Comparison of ENCODE assay signal across 21 cellular contexts in the genomic region with DNA sequence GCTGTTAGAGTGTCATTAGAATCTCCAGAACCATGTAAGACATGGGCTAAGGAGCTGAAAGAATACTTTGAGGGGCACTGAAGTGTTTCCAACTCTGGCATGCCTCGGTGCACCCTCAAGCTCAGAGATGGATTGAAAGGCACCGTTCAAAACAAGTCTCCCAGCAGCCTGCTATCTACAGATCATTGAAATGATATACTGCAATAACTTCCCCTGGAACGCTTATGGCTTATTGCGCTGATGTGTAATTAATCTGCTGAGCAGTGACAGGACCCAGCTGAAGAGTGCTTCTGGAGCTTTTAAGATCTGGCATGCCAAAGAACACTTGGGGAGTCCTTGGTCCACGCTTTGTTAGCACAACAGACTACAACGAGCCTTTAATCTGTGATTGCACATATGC.
"Had no signal": no experiment of that assay in that cellular context is flagged by ENCODE, and none has a peak within 500 bp of the region (broad histone marks: within the 10 kb centered on the region; RNA-seq: fewer than 3 reads in every experiment).

No MANE protein-coding gene starts in this region.

- H3K27ac ChIP-seq: esophagus muscularis mucosa, foreskin keratinocyte, heart right ventricle, pancreas, prostate gland, right atrium auricular region, stomach, tibial artery had no signal

- ATAC-seq: activated CD4-positive, alpha-beta T cell treated with anti-CD3 and anti-CD28 coated beads for 36 hours; foreskin keratinocyte; heart right ventricle; left ventricle myocardium superior; mucosa of descending colon; pancreas; stimulated activated naive B cell treated with anti-CD40 and anti-IgM and Interleukin-4, amounts not matched to agents 10 μg/mL and 1 μg/mL and 100 μg/mL, for 72 hours had no signal

- H3K4me3 ChIP-seq: esophagus muscularis mucosa, heart right ventricle, mucosa of descending colon, pancreas, prostate gland, right atrium auricular region, smooth muscle cell, stomach, tibial artery had no signal

- DNase-seq: activated CD4-positive, alpha-beta T cell treated with anti-CD3 and anti-CD28 coated beads for 36 hours; activated CD4-positive, alpha-beta T cell treated with anti-CD3 and anti-CD28 coated beads, Interleukin-2, amount 50 U/mL, for 4 hours; activated CD4-positive, CD25-positive, alpha-beta regulatory T cell; activated effector memory CD4-positive, alpha-beta T cell treated with Interleukin-2 at 50 U/mL for 16 hours; activated naive CD4-positive, alpha-beta T cell treated with Interleukin-2 at 50 U/mL for 16 hours; anterior cingulate cortex; dermis blood vessel endothelial cell; effector CD4-positive, alpha-beta T cell; foreskin keratinocyte; heart right ventricle; left ventricle myocardium superior; mucosa of descending colon; pancreas; stimulated activated CD4-positive, alpha-beta T cell treated with anti-CD3 and anti-CD28 coated beads, Interleukin-1b, Interleukin-23, amount 100 ng/mL, for 48 hours; stimulated activated naive B cell treated with anti-CD40 and anti-IgM and Interleukin-4, amounts not matched to agents 10 μg/mL and 1 μg/mL and 100 μg/mL, for 72 hours; stomach; tibial artery had no signal
